Comparison of ENCODE assay signal across 9 cellular contexts in genomic region chr20:50029697-50030428, GRCh38. TPM values are rescaled to one million over a fixed set of nuclear protein-coding genes. Genes with fewer than 3 reads are reported as not detected.
A peak's percentile ranks its signal among the peaks of the same experiment; 100 is the strongest.
DNase-seq lines count a peak whose midpoint lies in the region; ATAC-seq, FAIRE-seq and TF ChIP-seq lines count a peak whose summit lies in the region.
"Had no signal": no experiment of that assay in that cellular context is flagged by ENCODE, and none has a peak within 500 bp of the region (broad histone marks: within the 10 kb centered on the region; RNA-seq: fewer than 3 reads in every experiment).

No MANE protein-coding gene starts in this region.

- CTCF ChIA-PET in endothelial cell of umbilical vein (lab: Charles Lee), result interaction anchor here (0.8 to 3.3 kb wide), 4 partner anchors 31 to 51 kb away, joined by 3 to 18 read pairs (median 8); no protein-coding TSS in a partner anchor

- H3K4me3 Mint-ChIP-seq in nephron progenitor cell, result no peak overlapping the region

- H3K27me3 ChIP-seq in endothelial cell of umbilical vein (ENCODE audit: control insufficient read depth in 2 of 2, insufficient read depth in 2 of 2, low read length in 2 of 2), result no peaks in the 10 kb centered on the region

- intact Hi-C loops in endothelial cell of umbilical vein (cut with micrococcal nuclease), result loop anchor here (1.0 to 10.0 kb wide), 7 partner anchors 10 to 465 kb away; partner anchors contain the start of gene PTGIS

- peak; percentile 66 for TF ChIP-seq POLR2A in endothelial cell of umbilical vein (IDR thresholded peaks at IDR 0.05; ENCODE audit: low read depth, low read length)

- peak overlapping the region in 1 of 3 experiments; percentile 2 for H3K4me3 ChIP-seq in endothelial cell of umbilical vein (replicated peaks in 1 of 3; ENCODE audit: insufficient read depth in 1 of 3, low read depth in 1 of 3, low read length in 3 of 3)

- H3K36me3 ChIP-seq in endothelial cell of umbilical vein (ENCODE audit: control insufficient read depth in 2 of 2, extremely low read depth in 1 of 2, insufficient read depth in 2 of 2, low read length in 2 of 2), result no peaks in the 10 kb centered on the region

- ATAC-seq in HG02763 (IDR thresholded peaks at IDR 0.05; ENCODE audit: unreplicated experiment), result no peak
- no peak for ATAC-seq in GM19324 (IDR thresholded peaks at IDR 0.05; ENCODE audit: low FRiP score, unreplicated experiment)

- peak overlapping the region; percentile 26 for H3K4me2 ChIP-seq in endothelial cell of umbilical vein (ENCODE audit: insufficient read depth, low read length)

- dilution Hi-C loops in endothelial cell of umbilical vein (cut with MboI; ENCODE audit: extremely low pct_ligation_motif_present, low sequenced_read_pairs), result no loop called here

- peak overlapping the region; percentile 88 for H3K9ac ChIP-seq in endothelial cell of umbilical vein (replicated peaks; ENCODE audit: extremely low read depth, insufficient read depth, low read length)

- peaks cover 49% of the 10 kb centered on the region for H3K4me1 Mint-ChIP-seq in nephron progenitor cell

- H3K27me3 Mint-ChIP-seq in nephron progenitor cell (ENCODE audit: low read depth, poor library complexity), result no peaks in the 10 kb centered on the region

- TF ChIP-seq CTCF in AG09319 (IDR thresholded peaks at IDR 0.05; ENCODE audit: low read depth, low read length), result no peak
- TF ChIP-seq CTCF in endothelial cell of umbilical vein (IDR thresholded peaks at IDR 0.05; ENCODE audit: extremely low read depth in 1 of 2, insufficient read depth in 1 of 2, low read depth in 1 of 2, low read length in 2 of 2), result no peak
- no peak for TF ChIP-seq CTCF in nephron progenitor cell (IDR thresholded peaks at IDR 0.05)

- H3K9me3 Mint-ChIP-seq in nephron progenitor cell, result no peaks in the 10 kb centered on the region

- no peaks in the 10 kb centered on the region for H3K9me3 ChIP-seq in endothelial cell of umbilical vein (replicated peaks; ENCODE audit: control insufficient read depth, insufficient read depth, low read length)

- TSS peak; percentile 14 for BruUV-seq in endothelial cell of umbilical vein (replicated peaks; lab: Mats Ljungman, UMichigan)

- no peaks in the 10 kb centered on the region for H3K36me3 Mint-ChIP-seq in nephron progenitor cell (ENCODE audit: low read depth)

- POLR2A ChIA-PET in endothelial cell of umbilical vein (lab: Charles Lee), result no interaction called here

- peak; percentile 87 for DNase-seq in AG09319 (ENCODE audit: extremely low read depth, low read depth)
- DNase-seq in NCI-H460 (ENCODE audit: extremely low read depth, low read depth), result peak; percentile 52
- DNase-seq in endothelial cell of umbilical vein (ENCODE audit: low read depth, low spot score), result peak; percentile 93
- no peak for DNase-seq in nephron progenitor cell
- no peak for DNase-seq in NCI-H1417 (lab: John Stamatoyannopoulos, UW)
- DNase-seq in NCI-H146 treated with DMSO at 0.1 percent for 48 hours (lab: John Stamatoyannopoulos, UW; ENCODE audit: unreplicated experiment), result no peak

- no peaks in the 10 kb centered on the region for H3K9me1 ChIP-seq in endothelial cell of umbilical vein (replicated peaks; ENCODE audit: control insufficient read depth, extremely low read depth, insufficient read depth, low read length)

- H2AFZ ChIP-seq in endothelial cell of umbilical vein (ENCODE audit: low read depth, low read length), result no peak overlapping the region

- FAIRE-seq in endothelial cell of umbilical vein (lab: Jason Lieb, UNC), result peak; percentile 97

- peaks cover 57% of the 10 kb centered on the region for H3K4me1 ChIP-seq in endothelial cell of umbilical vein (ENCODE audit: control insufficient read depth, extremely low read depth, insufficient read depth, low read length)

- no peaks in the 10 kb centered on the region for H4K20me1 ChIP-seq in endothelial cell of umbilical vein (replicated peaks; ENCODE audit: control insufficient read depth, extremely low read depth, insufficient read depth, low read length)

- H3K79me2 ChIP-seq in endothelial cell of umbilical vein (ENCODE audit: control insufficient read depth, insufficient read depth, low read length), result no peaks in the 10 kb centered on the region

- H3K27ac Mint-ChIP-seq in nephron progenitor cell, result peak overlapping the region; percentile 88

- H3K27ac ChIP-seq in endothelial cell of umbilical vein (ENCODE audit: insufficient read depth, low read depth, low read length), result peak overlapping the region; percentile 99
- H3K27ac ChIP-seq: HL-60 had no signal

TF ChIP-seq in endothelial cell of umbilical vein, 7 proteins besides CTCF, POLR2A, EP300 and RAD21:
- TF ChIP-seq JUN (IDR thresholded peaks at IDR 0.05; ENCODE audit: borderline replicate concordance, insufficient read depth, insufficient read length, low read depth), result peak; percentile 28
- TF ChIP-seq POLR2AphosphoS5 (IDR thresholded peaks at IDR 0.05; ENCODE audit: insufficient read depth, low read depth, low read length), result peak; percentile 91
- TF ChIP-seq MAX (IDR thresholded peaks at IDR 0.05; ENCODE audit: insufficient read depth, insufficient read length), result no peak
- peak; percentile 20 for TF ChIP-seq GATA2 (IDR thresholded peaks at IDR 0.05; ENCODE audit: insufficient read depth, insufficient read length, low read depth, low read length)
- TF ChIP-seq MYC (IDR thresholded peaks at IDR 0.05; ENCODE audit: low read depth, low read length), result no peak
- peak; percentile 89 for TF ChIP-seq FOS (IDR thresholded peaks at IDR 0.05; ENCODE audit: borderline replicate concordance, insufficient read depth, low read length)

RNA-seq across cellular contexts. Expression of gene SNAI1, which starts 47.1 kb away (rescaled TPM):
- total RNA-seq in NCI-H460 (2014; rRNA removed; shearing (Covaris generic)), result 2.2 and 2.3 TPM in 2 replicates
- 1.1 and 1.3 TPM in 2 replicates for polyA plus RNA-seq in NCI-H460 (2014; cell fraction: nucleus; rRNA removed)
- 13.4 and 14.5 TPM in 2 replicates for total RNA-seq in endothelial cell of umbilical vein
- polyA plus RNA-seq in endothelial cell of umbilical vein, result 10.8 and 11.5 TPM in 2 replicates
- 7.7 and 9.9 TPM in 2 replicates for polyA plus RNA-seq in endothelial cell of umbilical vein (2011; cell fraction: cytosol; rRNA removed)
- 12.2 and 20.4 TPM in 2 replicates for polyA plus RNA-seq in endothelial cell of umbilical vein (2011; cell fraction: nucleus; rRNA removed)
- polyA plus RNA-seq in endothelial cell of umbilical vein (2012), result 18.2 and 24.7 TPM in 2 replicates
- polyA minus RNA-seq in endothelial cell of umbilical vein, result 3.4 and 6.5 TPM in 2 replicates
- 7.0 TPM for polyA minus RNA-seq in endothelial cell of umbilical vein (2011; cell fraction: cytosol; rRNA and poly(A)+ RNA removed)
- polyA minus RNA-seq in endothelial cell of umbilical vein (2011; cell fraction: nucleus; rRNA and poly(A)+ RNA removed), result 8.3 and 18.7 TPM in 2 replicates

Comparison
In these comparisons a context has a peak if more than half of its experiments do, and no peak if none do; other contexts are left out.
1. DNase-seq: peak in AG09319 (single experiment), NCI-H460 (single experiment) and endothelial cell of umbilical vein (single experiment); none in nephron progenitor cell (single experiment), NCI-H1417 (0 of 3) and NCI-H146 treated with DMSO at 0.1 percent for 48 hours (single experiment).